8 cellular contexts compared by ENCODE assay signal in genomic region chr11:3807856-3808845, GRCh38. TPM values are rescaled to one million over a fixed set of nuclear protein-coding genes. Genes with fewer than 3 reads are reported as not detected.
DNase-seq lines count a peak whose midpoint lies in the region; ATAC-seq and TF ChIP-seq lines count a peak whose summit lies in the region.

PGAP2 (plus strand) TSS chr11:3808560; CDS start chr11:3811260, 2,700 bp downstream.

- peak within 1 kb of the TSS; percentile 99 for H3K4me3 Mint-ChIP-seq in progenitor cell of endocrine pancreas (ENCODE audit: low read depth)

- ATAC-seq in GM21526 (IDR thresholded peaks at IDR 0.05; ENCODE audit: low FRiP score, unreplicated experiment) (peak; percentile 61), SK-N-SH treated with all-trans-retinoic acid at 6 μM for 48 hours (peak; percentile 87), left cardiac atrium (peak; percentile 85 to 87), GM21786 (IDR thresholded peaks at IDR 0.05; ENCODE audit: unreplicated experiment) (no peak)

- WGBS in adipose tissue, 3 donors, result 1% methylated on average over 44 to 53 of the region's 53 CpGs

- peak; percentile 83 for DNase-seq in DMS153 treated with DMSO at 0.1 percent for 48 hours (lab: John Stamatoyannopoulos, UW; ENCODE audit: unreplicated experiment)
- DNase-seq in Kasumi-1 (lab: John Stamatoyannopoulos, UW), result peak; percentile 73 to 74
- DNase-seq in left cardiac atrium, result peak; percentile 76
- peak; percentile 57 for DNase-seq in progenitor cell of endocrine pancreas (ENCODE audit: low spot score, unreplicated experiment)

- no peaks in the 10 kb centered on the region for H3K27me3 Mint-ChIP-seq in progenitor cell of endocrine pancreas

- H3K27ac ChIP-seq in adipose tissue (ENCODE audit: low read depth, low read length), result no peak within 1 kb of the TSS

- intact Hi-C loops in left cardiac atrium (cut with DNase I), result no loop called here

- no peaks in the 10 kb centered on the region for H3K36me3 Mint-ChIP-seq in progenitor cell of endocrine pancreas (ENCODE audit: insufficient read depth)

- no peaks in the 10 kb centered on the region for H3K9me3 Mint-ChIP-seq in progenitor cell of endocrine pancreas (ENCODE audit: low read depth)

- H3K4me1 Mint-ChIP-seq in progenitor cell of endocrine pancreas (ENCODE audit: low read depth), result peaks cover 9% of the 10 kb centered on the region

- peak; percentile 73 for TF ChIP-seq CTCF in progenitor cell of endocrine pancreas (IDR thresholded peaks at IDR 0.05; ENCODE audit: unreplicated experiment)

- H3K27ac Mint-ChIP-seq in progenitor cell of endocrine pancreas, result peak within 1 kb of the TSS; percentile 97

TF ChIP-seq in SK-N-SH treated with all-trans-retinoic acid at 6 μM for 48 hours, 23 proteins besides CTCF, POLR2A, EP300 and RAD21:
- no peak for TF ChIP-seq TCF4 (CRISPR knock-in tag; IDR thresholded peaks at IDR 0.05; ENCODE audit: borderline replicate concordance)
- TF ChIP-seq ZFP3 (CRISPR knock-in tag; IDR thresholded peaks at IDR 0.05), result no peak
- TF ChIP-seq ARNTL (CRISPR knock-in tag; IDR thresholded peaks at IDR 0.05; ENCODE audit: borderline replicate concordance, low read depth), result no peak
- TF ChIP-seq ISL1 (CRISPR knock-in tag; IDR thresholded peaks at IDR 0.05), result no peak
- no peak for TF ChIP-seq ZNF70 (CRISPR knock-in tag; IDR thresholded peaks at IDR 0.05)
- no peak for TF ChIP-seq RARB (CRISPR knock-in tag; IDR thresholded peaks at IDR 0.05)
- no peak for TF ChIP-seq SNAI2 (CRISPR knock-in tag; IDR thresholded peaks at IDR 0.05)
- no peak for TF ChIP-seq TOX (CRISPR knock-in tag; IDR thresholded peaks at IDR 0.05; ENCODE audit: borderline replicate concordance)
- no peak for TF ChIP-seq ZC3H10 (CRISPR knock-in tag; IDR thresholded peaks at IDR 0.05)
- TF ChIP-seq ZNF8 (CRISPR knock-in tag; IDR thresholded peaks at IDR 0.05), result no peak
- no peak for TF ChIP-seq CREB5 (CRISPR knock-in tag; IDR thresholded peaks at IDR 0.05; ENCODE audit: low read depth)
- TF ChIP-seq OSR1 (CRISPR knock-in tag; IDR thresholded peaks at IDR 0.05), result no peak
- no peak for TF ChIP-seq CSRNP3 (CRISPR knock-in tag; IDR thresholded peaks at IDR 0.05)
- no peak for TF ChIP-seq CSDC2 (CRISPR knock-in tag; IDR thresholded peaks at IDR 0.05)
- TF ChIP-seq ZFP30 (CRISPR knock-in tag; IDR thresholded peaks at IDR 0.05), result no peak
- TF ChIP-seq ZNF565 (CRISPR knock-in tag; conservative IDR thresholded peaks at IDR 0.05; ENCODE audit: low read depth), result no peak
- no peak for TF ChIP-seq ESRRG (CRISPR knock-in tag; IDR thresholded peaks at IDR 0.05)
- no peak for TF ChIP-seq GLIS3 (CRISPR knock-in tag; IDR thresholded peaks at IDR 0.05)
- TF ChIP-seq BACH2 (CRISPR knock-in tag; IDR thresholded peaks at IDR 0.05; ENCODE audit: borderline replicate concordance), result no peak
- TF ChIP-seq POU6F1 (CRISPR knock-in tag; IDR thresholded peaks at IDR 0.05; ENCODE audit: borderline replicate concordance, low read depth), result no peak

RNA-seq across cellular contexts. Expression of gene PGAP2, which starts in this region (rescaled TPM):
- 10 to 100 TPM; 10.4 to 21.9 (median 11.5) TPM for polyA plus RNA-seq in adipose tissue
- 10 to 100 TPM; 10.9 to 15.3 TPM for total RNA-seq in left cardiac atrium
- total RNA-seq in progenitor cell of endocrine pancreas, result 46.7 and 51.3 TPM in 2 replicates
